Comparison of ENCODE assay signal across 23 cellular contexts in the genomic region with DNA sequence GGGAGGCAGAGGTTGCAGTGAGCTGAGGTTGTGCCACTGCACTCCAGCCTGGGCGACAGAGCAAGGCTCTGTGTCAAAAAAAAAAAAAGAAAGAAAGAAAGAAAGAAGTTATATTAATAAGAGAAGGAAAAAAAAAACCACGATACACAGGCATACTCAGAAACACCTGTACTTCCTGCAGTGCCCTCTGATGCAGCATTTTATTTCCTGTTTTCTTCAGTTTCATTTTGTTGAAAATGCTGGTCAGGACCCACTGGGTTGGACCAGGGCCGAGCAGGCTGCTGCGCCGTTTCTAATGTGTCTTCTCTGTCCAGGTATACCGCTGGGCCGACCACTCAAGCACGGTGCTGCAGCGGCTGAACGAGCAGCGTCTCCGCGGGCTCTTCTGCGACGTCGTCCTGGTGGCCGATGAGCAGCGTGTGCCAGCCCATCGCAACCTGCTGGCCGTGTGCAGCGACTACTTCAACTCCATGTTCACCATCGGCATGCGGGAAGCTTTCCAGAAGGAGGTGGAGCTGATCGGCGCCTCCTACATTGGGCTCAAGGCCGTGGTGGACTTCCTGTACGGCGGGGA. TPM values are rescaled to one million over a fixed set of nuclear protein-coding genes. Genes with fewer than 3 reads are reported as not detected.
DNase-seq lines count a peak whose midpoint lies in the region; ATAC-seq and TF ChIP-seq lines count a peak whose summit lies in the region.
"Had no signal": no experiment of that assay in that cellular context is flagged by ENCODE, and none has a peak within 500 bp of the region (broad histone marks: within the 10 kb centered on the region; RNA-seq: fewer than 3 reads in every experiment).

No MANE protein-coding gene starts in this region.

- no peak for DNase-seq in stimulated activated naive CD8-positive, alpha-beta T cell treated with anti-CD3 and anti-CD28 coated beads, Interleukin-15, Interleukin-2, amounts not matched to agents 100 U/mL and 50 U/mL, for 24 hours
- DNase-seq in activated CD4-positive, alpha-beta memory T cell treated with anti-CD3 and anti-CD28 coated beads for 36 hours = no peak
- DNase-seq in germinal center (ENCODE audit: low spot score) = peak; percentile 46
- no peak for DNase-seq in testis
- DNase-seq in nucleus accumbens (lab: John Stamatoyannopoulos, UW) = no peak
- DNase-seq: activated CD8-positive, alpha-beta memory T cell treated with anti-CD3 and anti-CD28 coated beads for 24 hours; activated gamma-delta T cell; COR-L47; DND-41; effector CD8-positive, alpha-beta T cell; left colon; MV-4-11; NCI-H187 treated with DMSO at 0.1 percent for 48 hours; NCI-H226; NCI-H82; nephron progenitor cell; SIG-M5; sigmoid colon had no signal

- H3K9me3 Mint-ChIP-seq in stimulated activated naive CD8-positive, alpha-beta T cell treated with anti-CD3 and anti-CD28 coated beads, Interleukin-15, Interleukin-2, amounts not matched to agents 100 ng/mL and 50 ng/mL, for 24 hours = no peaks in the 10 kb centered on the region
- no peaks in the 10 kb centered on the region for H3K9me3 Mint-ChIP-seq in activated CD4-positive, alpha-beta memory T cell treated with anti-CD3 and anti-CD28 coated beads for 36 hours
- H3K9me3 Mint-ChIP-seq: mesothelial cell of epicardium, nephron progenitor cell had no signal

- WGBS in testis, 2 donors = 88 to 92% methylated on average over 25 to 28 of the region's 28 CpGs

- ATAC-seq in stimulated activated naive CD8-positive, alpha-beta T cell treated with anti-CD3 and anti-CD28 coated beads, Interleukin-15, Interleukin-2, amounts not matched to agents 100 U/mL and 50 U/mL, for 24 hours = no peak
- ATAC-seq in HG03521 (IDR thresholded peaks at IDR 0.05; ENCODE audit: unreplicated experiment) = no peak
- ATAC-seq: left colon had no signal

- intact Hi-C loops in activated CD4-positive, alpha-beta memory T cell treated with anti-CD3 and anti-CD28 coated beads for 36 hours (cut with micrococcal nuclease) = loop anchor here (10.0 kb wide), 1 partner anchor 368 kb away; a partner anchor contains a TSS
- intact Hi-C loops in testis (cut with DNase I; ENCODE audit: low total_unique reads) = no loop called here

- no peaks in the 10 kb centered on the region for H3K4me1 ChIP-seq in testis
- H3K4me1 ChIP-seq: esophagus muscularis mucosa, sigmoid colon had no signal

- no peak for TF ChIP-seq POLR2A in testis (IDR thresholded peaks at IDR 0.05)

- no peak overlapping the region for H3K4me3 Mint-ChIP-seq in stimulated activated naive CD8-positive, alpha-beta T cell treated with anti-CD3 and anti-CD28 coated beads, Interleukin-15, Interleukin-2, amounts not matched to agents 100 ng/mL and 50 ng/mL, for 24 hours
- no peak overlapping the region for H3K4me3 Mint-ChIP-seq in activated CD4-positive, alpha-beta memory T cell treated with anti-CD3 and anti-CD28 coated beads for 36 hours
- H3K4me3 Mint-ChIP-seq: mesothelial cell of epicardium, nephron progenitor cell had no signal

- no peak for TF ChIP-seq CTCF in testis (IDR thresholded peaks at IDR 0.05)

- peak overlapping the region; percentile 70 for H3K27ac Mint-ChIP-seq in stimulated activated naive CD8-positive, alpha-beta T cell treated with anti-CD3 and anti-CD28 coated beads, Interleukin-15, Interleukin-2, amounts not matched to agents 100 ng/mL and 50 ng/mL, for 24 hours
- H3K27ac Mint-ChIP-seq in activated CD4-positive, alpha-beta memory T cell treated with anti-CD3 and anti-CD28 coated beads for 36 hours = peak overlapping the region; percentile 23
- H3K27ac Mint-ChIP-seq: mesothelial cell of epicardium, nephron progenitor cell had no signal

- no peaks in the 10 kb centered on the region for H3K9me3 ChIP-seq in testis
- H3K9me3 ChIP-seq: esophagus muscularis mucosa, sigmoid colon, tibial nerve had no signal

- H3K27ac ChIP-seq in testis = no peak overlapping the region
- H3K27ac ChIP-seq: esophagus muscularis mucosa, sigmoid colon, tibial nerve had no signal

- POLR2A ChIA-PET in activated CD4-positive, alpha-beta memory T cell treated with anti-CD3 and anti-CD28 coated beads for 36 hours (lab: Charles Lee) = no interaction called here

- peaks cover 51% of the 10 kb centered on the region for H3K4me1 Mint-ChIP-seq in stimulated activated naive CD8-positive, alpha-beta T cell treated with anti-CD3 and anti-CD28 coated beads, Interleukin-15, Interleukin-2, amounts not matched to agents 100 ng/mL and 50 ng/mL, for 24 hours (ENCODE audit: low read depth)
- H3K4me1 Mint-ChIP-seq in activated CD4-positive, alpha-beta memory T cell treated with anti-CD3 and anti-CD28 coated beads for 36 hours (ENCODE audit: low read depth) = peaks cover 30% of the 10 kb centered on the region
- H3K4me1 Mint-ChIP-seq: mesothelial cell of epicardium had no signal

- H3K36me3 ChIP-seq in testis (ENCODE audit: low read depth, missing control alignments) = no peaks in the 10 kb centered on the region

- H3K36me3 Mint-ChIP-seq in stimulated activated naive CD8-positive, alpha-beta T cell treated with anti-CD3 and anti-CD28 coated beads, Interleukin-15, Interleukin-2, amounts not matched to agents 100 ng/mL and 50 ng/mL, for 24 hours (ENCODE audit: low read depth) = peaks cover 62% of the 10 kb centered on the region
- peaks cover 56% of the 10 kb centered on the region for H3K36me3 Mint-ChIP-seq in activated CD4-positive, alpha-beta memory T cell treated with anti-CD3 and anti-CD28 coated beads for 36 hours

- H3K4me3 ChIP-seq in testis = no peak overlapping the region
- H3K4me3 ChIP-seq: esophagus muscularis mucosa, sigmoid colon, tibial nerve had no signal

- H3K27me3 ChIP-seq in testis = no peaks in the 10 kb centered on the region
- H3K27me3 ChIP-seq: esophagus muscularis mucosa, sigmoid colon, tibial nerve had no signal

- H3K27me3 Mint-ChIP-seq in stimulated activated naive CD8-positive, alpha-beta T cell treated with anti-CD3 and anti-CD28 coated beads, Interleukin-15, Interleukin-2, amounts not matched to agents 100 ng/mL and 50 ng/mL, for 24 hours = no peaks in the 10 kb centered on the region
- no peaks in the 10 kb centered on the region for H3K27me3 Mint-ChIP-seq in activated CD4-positive, alpha-beta memory T cell treated with anti-CD3 and anti-CD28 coated beads for 36 hours

- CTCF ChIA-PET in activated CD4-positive, alpha-beta memory T cell treated with anti-CD3 and anti-CD28 coated beads for 36 hours (lab: Charles Lee) = interaction anchor here (1.7 kb wide), 1 partner anchor 15 kb away, joined by 8 read pairs; no protein-coding TSS in a partner anchor

RNA-seq across cellular contexts. Expression of a gene that starts 8.3 kb away (rescaled TPM):
- 10 to 100 TPM; 56.1 to 56.8 TPM for total RNA-seq in activated CD4-positive, alpha-beta memory T cell treated with anti-CD3 and anti-CD28 coated beads for 36 hours
- total RNA-seq in testis = 100 to 1,000 TPM; 113 to 129 TPM
- 75.1 TPM for polyA plus RNA-seq in testis (ENCODE audit: insufficient read depth, low read depth, low replicate concordance)

RNA-seq across cellular contexts. Expression of a gene that starts 38.8 kb away (rescaled TPM):
- 100 to 1,000 TPM; 358 to 364 TPM for total RNA-seq in activated CD4-positive, alpha-beta memory T cell treated with anti-CD3 and anti-CD28 coated beads for 36 hours
- 100 to 1,000 TPM in 1 of 2 donors, 10 to 100 TPM in 1; 61.9 to 124 TPM for total RNA-seq in testis
- 56.9 TPM for polyA plus RNA-seq in testis (ENCODE audit: insufficient read depth, low read depth, low replicate concordance)

RNA-seq across cellular contexts. Expression of a gene that starts 43.2 kb away (rescaled TPM):
- 100 to 1,000 TPM; 105 to 108 TPM for total RNA-seq in activated CD4-positive, alpha-beta memory T cell treated with anti-CD3 and anti-CD28 coated beads for 36 hours
- total RNA-seq in testis = 100 to 1,000 TPM; 101 to 108 TPM
- 53.6 TPM for polyA plus RNA-seq in testis (ENCODE audit: insufficient read depth, low read depth, low replicate concordance)
